Comparison of ENCODE assay signal across 25 cellular contexts in the genomic region with DNA sequence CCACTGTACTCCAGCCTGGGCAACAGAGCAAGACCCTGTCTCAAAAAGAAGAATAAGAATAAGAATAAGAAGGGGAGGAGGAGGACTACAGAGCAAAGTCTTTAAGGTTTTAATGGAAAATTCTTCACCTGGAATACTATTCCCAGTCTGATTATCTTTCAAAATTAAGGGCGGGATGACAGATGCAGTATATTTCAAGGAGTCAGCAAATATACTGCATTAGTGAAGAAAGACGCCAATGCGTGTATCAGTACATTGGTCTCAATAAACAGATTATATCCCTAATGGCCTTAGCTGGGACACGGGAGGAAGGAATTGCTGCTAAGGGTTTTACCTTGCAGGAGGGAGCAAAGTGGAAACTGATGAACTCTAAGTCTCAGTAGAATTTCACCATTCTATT.
"Had no signal": no experiment of that assay in that cellular context is flagged by ENCODE, and none has a peak within 500 bp of the region (broad histone marks: within the 10 kb centered on the region; RNA-seq: fewer than 3 reads in every experiment).

No MANE protein-coding gene starts in this region.

- ATAC-seq: gastrocnemius medialis, heart right ventricle, left cardiac atrium, left lung, left ventricle myocardium superior, lower lobe of right lung, mucosa of descending colon had no signal

- H3K36me3 Mint-ChIP-seq: mesothelial cell of epicardium, naive B cell had no signal

- H3K4me1 ChIP-seq: esophagus squamous epithelium, gastrocnemius medialis, heart right ventricle, left lung, lower lobe of right lung had no signal

- H3K27ac Mint-ChIP-seq: mesothelial cell of epicardium, naive B cell had no signal

- H3K27me3 ChIP-seq: esophagus squamous epithelium, gastrocnemius medialis had no signal

- H3K36me3 ChIP-seq: esophagus squamous epithelium, gastrocnemius medialis, heart right ventricle, left lung, lower lobe of right lung had no signal

- H3K4me3 Mint-ChIP-seq: mesothelial cell of epicardium had no signal

- H3K27ac ChIP-seq: coronary artery, dorsolateral prefrontal cortex, esophagus squamous epithelium, gastrocnemius medialis, heart right ventricle, left lung, lower lobe of right lung had no signal

- H3K9me3 ChIP-seq: gastrocnemius medialis, mucosa of descending colon had no signal

- DNase-seq: dermis blood vessel endothelial cell; dorsolateral prefrontal cortex; effector CD4-positive, alpha-beta T cell; effector memory CD4-positive, alpha-beta T cell; esophagus squamous epithelium; foreskin fibroblast; foreskin melanocyte; gastrocnemius medialis; glutamatergic neuron; head of caudate nucleus; heart right ventricle; hippocampal formation; left cardiac atrium; left lung; left ventricle myocardium superior; lower lobe of right lung; mesenchymal stem cell; mucosa of descending colon; naive B cell had no signal

- H3K4me1 Mint-ChIP-seq: mesothelial cell of epicardium, naive B cell had no signal

- FAIRE-seq: colon, endothelial cell of umbilical vein, islet of Langerhans, keratinocyte had no signal

- H3K4me3 ChIP-seq: coronary artery, dorsolateral prefrontal cortex, esophagus squamous epithelium, gastrocnemius medialis, heart right ventricle, left lung, lower lobe of right lung, mucosa of descending colon had no signal
